ENCODE assay signal across 9 cellular contexts in genomic region chr6:42390228-42390934, GRCh38.
DNase-seq lines count a peak whose midpoint lies in the region; ATAC-seq and TF ChIP-seq lines count a peak whose summit lies in the region.
"Had no signal": no experiment of that assay in that cellular context is flagged by ENCODE, and none has a peak within 500 bp of the region (broad histone marks: within the 10 kb centered on the region; RNA-seq: fewer than 3 reads in every experiment).

No MANE protein-coding gene starts in this region.

- H3K36me3 ChIP-seq in neutrophil: no peaks in the 10 kb centered on the region

- H3K4me3 ChIP-seq in neutrophil (ENCODE audit: low read depth in 1 of 2, low read length in 1 of 2): peak overlapping the region in 1 of 2 experiments; percentile 10

- POLR2A ChIA-PET in CD4-positive, alpha-beta T cell (lab: Charles Lee): interaction anchor here (0.5 to 7.9 kb wide), 39 partner anchors 9 to 1732 kb away, joined by 3 to 178 read pairs (median 5); partner anchors contain the start of genes RPL7L1, TBCC, TRERF1 and UBR2

- no peaks in the 10 kb centered on the region for H3K27me3 ChIP-seq in CD4-positive, alpha-beta T cell (ENCODE audit: control insufficient read depth, insufficient read depth, low read length)
- H3K27me3 ChIP-seq in neutrophil: no peaks in the 10 kb centered on the region

- no peaks in the 10 kb centered on the region for H3K27me3 Mint-ChIP-seq in CD4-positive, alpha-beta T cell

- peak overlapping the region; percentile 73 for H3K4me3 Mint-ChIP-seq in CD4-positive, alpha-beta T cell

- CTCF ChIA-PET in CD4-positive, alpha-beta T cell (lab: Charles Lee): interaction anchor here (0.8 to 3.6 kb wide), 13 partner anchors 9 to 603 kb away, joined by 3 to 19 read pairs (median 3); partner anchors contain the start of gene TOMM6

- H3K4me1 ChIP-seq in neutrophil (ENCODE audit: control insufficient read depth in 1 of 2, insufficient read depth in 1 of 2, low read depth in 1 of 2, low read length in 1 of 2): peaks cover 61 to 78% of the 10 kb centered on the region in 2 experiments

- ATAC-seq in CD4-positive, alpha-beta T cell (ENCODE audit: poor library complexity): peak; percentile 80
- ATAC-seq in HG03442 (IDR thresholded peaks at IDR 0.05; ENCODE audit: unreplicated experiment): peak; percentile 59
- ATAC-seq in HG03432 (IDR thresholded peaks at IDR 0.05; ENCODE audit: unreplicated experiment): no peak

- H3K9me3 ChIP-seq in CD4-positive, alpha-beta T cell (ENCODE audit: control insufficient read depth, low read length): no peaks in the 10 kb centered on the region
- no peaks in the 10 kb centered on the region for H3K9me3 ChIP-seq in neutrophil

- H3K36me3 Mint-ChIP-seq in CD4-positive, alpha-beta T cell (ENCODE audit: low read depth): no peaks in the 10 kb centered on the region

- peak overlapping the region; percentile 78 for H3K27ac ChIP-seq in CD4-positive, alpha-beta T cell (ENCODE audit: low read depth, low read length)
- peak overlapping the region; percentile 60 for H3K27ac ChIP-seq in neutrophil

- no peaks in the 10 kb centered on the region for H3K9me3 Mint-ChIP-seq in CD4-positive, alpha-beta T cell

- peak overlapping the region; percentile 99 for H3K27ac Mint-ChIP-seq in CD4-positive, alpha-beta T cell

- peaks cover 98% of the 10 kb centered on the region for H3K4me1 Mint-ChIP-seq in CD4-positive, alpha-beta T cell (ENCODE audit: low read depth)

- TF ChIP-seq CTCF in CD4-positive, alpha-beta T cell (IDR thresholded peaks at IDR 0.05): no peak
- no peak for TF ChIP-seq CTCF in neutrophil (IDR thresholded peaks at IDR 0.05)

- intact Hi-C loops in CD4-positive, alpha-beta T cell (cut with DNase I, micrococcal nuclease): loop anchor here (1.0 to 5.0 kb wide), 3 partner anchors 28 to 62 kb away; partner anchors contain the start of gene TRERF1 (in 2 of the 2)

- DNase-seq in CD4-positive, alpha-beta T cell: peak in 9 of 10 experiments; percentile 26 to 56 (median 46)
- DNase-seq in activated T-cell treated with anti-CD3 and anti-CD28 coated beads for 4 hours (peak; percentile 35), SIG-M5 (lab: John Stamatoyannopoulos, UW) (no peak), cerebellum (ENCODE audit: low spot score) (no peak), NCI-H2081 (lab: John Stamatoyannopoulos, UW) (no peak)
- DNase-seq: AML-193 had no signal

Comparison
In these comparisons a context has a peak if more than half of its experiments do, and no peak if none do; other contexts are left out.
1. DNase-seq: peak in CD4-positive, alpha-beta T cell (9 of 10) and activated T-cell treated with anti-CD3 and anti-CD28 coated beads for 4 hours (single experiment); none in SIG-M5 (single experiment), cerebellum (single experiment) and NCI-H2081 (0 of 2).